Comparison of ENCODE assay signal across 23 cellular contexts in the genomic region with DNA sequence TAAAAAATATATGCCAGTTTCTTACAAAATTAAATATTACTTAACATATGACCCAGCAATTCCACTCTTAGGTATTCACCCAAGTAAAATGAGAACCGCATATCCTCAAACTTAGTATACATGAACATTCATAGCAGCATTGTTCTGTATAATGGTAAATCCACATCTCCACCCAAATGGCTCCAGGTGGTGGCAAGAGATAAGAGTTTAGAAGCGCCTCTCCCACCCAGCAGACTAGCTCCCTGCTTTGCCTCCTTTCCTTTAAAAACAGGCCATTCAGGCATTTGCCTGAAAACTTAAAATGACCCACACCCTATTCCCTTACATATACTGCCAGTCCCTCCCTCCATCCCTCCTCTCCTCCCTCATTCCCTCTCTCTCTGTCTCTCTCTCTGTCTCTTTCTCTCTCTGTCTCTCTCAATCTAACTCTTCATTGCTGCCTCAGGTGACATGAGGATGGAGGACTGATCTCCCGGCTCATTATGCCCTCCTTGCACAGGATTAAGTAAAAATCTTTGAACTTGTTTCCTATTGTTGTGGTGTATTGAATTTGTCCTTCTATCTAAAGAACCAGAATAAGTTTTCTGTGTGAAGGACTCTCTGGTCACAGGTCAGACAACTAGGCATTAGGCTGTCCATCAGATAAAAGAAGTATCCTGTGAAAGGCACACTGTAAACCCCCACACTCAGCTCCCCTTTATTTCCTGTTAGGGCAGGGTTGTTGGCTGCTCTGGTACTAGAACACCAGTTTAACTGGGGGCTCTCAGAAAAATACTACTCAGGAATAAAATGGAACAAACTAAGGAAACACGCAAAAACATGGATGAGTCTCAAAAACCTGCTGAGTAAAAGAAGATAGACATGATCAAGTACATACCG.
"Had no signal": no experiment of that assay in that cellular context is flagged by ENCODE, and none has a peak within 500 bp of the region (broad histone marks: within the 10 kb centered on the region; RNA-seq: fewer than 3 reads in every experiment).

No MANE protein-coding gene starts in this region.

- H3K36me3 ChIP-seq: adrenal gland had no signal

- H3K27me3 ChIP-seq: adrenal gland had no signal

- H3K4me1 ChIP-seq: adrenal gland had no signal

- FAIRE-seq: RCC 7860, TTC549 had no signal

- H3K4me2 ChIP-seq: KMS-11 had no signal

- H3K9me3 ChIP-seq: adrenal gland had no signal

- DNase-seq: activated CD4-positive, alpha-beta T cell treated with anti-CD3 and anti-CD28 coated beads for 4 hours; activated CD8-positive, alpha-beta memory T cell treated with anti-CD3 and anti-CD28 coated beads, Interleukin-2, amount 50 U/mL, for 4 hours; activated CD8-positive, alpha-beta T cell treated with anti-CD3 and anti-CD28 coated beads for 36 hours; activated naive CD4-positive, alpha-beta T cell treated with anti-CD3 and anti-CD28 coated beads, Interleukin-2, amount 50 U/mL, for 16 hours; activated naive CD8-positive, alpha-beta T cell treated with anti-CD3 and anti-CD28 coated beads, Interleukin-2, amount 10 ng/mL, durations not matched to agents 7 days and 5 days; activated T-cell treated with anti-CD3 and anti-CD28 coated beads, Interleukin-2, amount 50 U/mL, for 72 hours; adrenal gland; anterior cingulate cortex; caudate nucleus; NCI-H1092; NCI-H1417 treated with DMSO at 0.1 percent for 48 hours; NCI-H187; NCI-H2081; NCI-H510A treated with DMSO at 0.1 percent for 48 hours; NCI-H69; NK-92 treated with Interleukin-12 subunit alpha and Interleukin-12 subunit beta, amount 100 ng/mL, for 24 hours; PC-3; SHP77; T-helper 9 cell had no signal

- H3K4me3 ChIP-seq: adrenal gland had no signal

- H3K9ac ChIP-seq: KMS-11 had no signal

- ATAC-seq: activated CD4-positive, CD25-positive, alpha-beta regulatory T cell treated with anti-CD3 and anti-CD28 coated beads, Interleukin-2, amount 50 U/mL, for 24 hours; activated CD8-positive, alpha-beta T cell treated with anti-CD3 and anti-CD28 coated beads for 36 hours; activated T-cell treated with anti-CD3 and anti-CD28 coated beads, Interleukin-2, amount 50 U/mL, for 72 hours; PC-3 had no signal

- H3K27ac ChIP-seq: adrenal gland, KMS-11 had no signal
